15 cellular contexts compared by ENCODE assay signal in genomic region chr2:98913916-98914712, GRCh38. TPM values are rescaled to one million over a fixed set of nuclear protein-coding genes. Genes with fewer than 3 reads are reported as not detected.
DNase-seq lines count a peak whose midpoint lies in the region; ATAC-seq lines count a peak whose summit lies in the region.
"Had no signal": no experiment of that assay in that cellular context is flagged by ENCODE, and none has a peak within 500 bp of the region (broad histone marks: within the 10 kb centered on the region; RNA-seq: fewer than 3 reads in every experiment).

No MANE protein-coding gene starts in this region.

- ATAC-seq in GM18907 (IDR thresholded peaks at IDR 0.05; ENCODE audit: unreplicated experiment) = no peak
- ATAC-seq: activated naive CD4-positive, alpha-beta T cell treated with anti-CD3 and anti-CD28 coated beads, Interleukin-2, amount 50 U/mL, for 72 hours had no signal

- peak; percentile 38 for DNase-seq in DMS 273 (lab: John Stamatoyannopoulos, UW; ENCODE audit: unreplicated experiment)
- no peak for DNase-seq in DMS 273 treated with DMSO at 0.1 percent for 48 hours (lab: John Stamatoyannopoulos, UW)
- DNase-seq in NCI-H2029 treated with DMSO at 0.1 percent for 48 hours (lab: John Stamatoyannopoulos, UW) = peak; percentile 91
- DNase-seq in posterior vena cava (ENCODE audit: low spot score) = peak; percentile 71
- DNase-seq in SW 1271 (lab: John Stamatoyannopoulos, UW) = no peak
- no peak for DNase-seq in GM03348 (ENCODE audit: low spot score)
- DNase-seq: KBM-7, NCI-H524, Right ventricle myocardium superior had no signal

- intact Hi-C loops in posterior vena cava (cut with DNase I) = no loop called here

- H3K27ac ChIP-seq in angular gyrus (ENCODE audit: low read depth, low read length) = peak overlapping the region; percentile 78
- H3K27ac ChIP-seq: 22Rv1, esophagus muscularis mucosa, thoracic aorta had no signal

RNA-seq across cellular contexts. Expression of gene CRACDL, which starts 21.9 kb away (rescaled TPM):
- 1 to 10 TPM; 3.5 to 6.8 TPM for total RNA-seq in posterior vena cava

Comparison
In these comparisons a context has a peak if more than half of its experiments do, and no peak if none do; other contexts are left out.
1. DNase-seq: peak in DMS 273 (single experiment), NCI-H2029 treated with DMSO at 0.1 percent for 48 hours (single experiment) and posterior vena cava (single experiment); none in DMS 273 treated with DMSO at 0.1 percent for 48 hours (single experiment), SW 1271 (0 of 2) and GM03348 (single experiment).